Comparison of ENCODE assay signal across 8 cellular contexts in genomic region chr2:70089946-70090523, GRCh38. TPM values are rescaled to one million over a fixed set of nuclear protein-coding genes. Genes with fewer than 3 reads are reported as not detected.
A peak's percentile ranks its signal among the peaks of the same experiment; 100 is the strongest.
DNase-seq lines count a peak whose midpoint lies in the region; ATAC-seq and TF ChIP-seq lines count a peak whose summit lies in the region.

No MANE protein-coding gene starts in this region.

- no TSS peak for BruUV-seq in Caco-2 (replicated peaks; lab: Mats Ljungman, UMichigan)

- intact Hi-C loops in Caco-2 (cut with micrococcal nuclease; ENCODE audit: unreplicated experiment) = loop anchor here (5.0 kb wide), 2 partner anchors 157 to 202 kb away; partner anchors contain the start of genes SNRPG and TIA1
- intact Hi-C loops in dorsolateral prefrontal cortex (cut with DNase I) = loop anchor here (2.0 to 5.0 kb wide), 3 partner anchors 32 to 212 kb away; partner anchors contain the start of gene FAM136A (in 1 of the 2)

- no peaks in the 10 kb centered on the region for H3K9me3 Mint-ChIP-seq in Caco-2 (ENCODE audit: unreplicated experiment)

- TF ChIP-seq CTCF in Caco-2 (IDR thresholded peaks at IDR 0.05; ENCODE audit: insufficient read depth in 1 of 2, low read depth in 1 of 2, low read length in 1 of 2, severe bottlenecking in 1 of 2, unreplicated experiment in 1 of 2) = no peak
- no peak for TF ChIP-seq CTCF in dorsolateral prefrontal cortex (IDR thresholded peaks at IDR 0.05 in 54 of 56, conservative IDR thresholded peaks at IDR 0.05 in 2 of 56; ENCODE audit: low read depth in 1 of 56, partially characterized antibody in 56 of 56)
- TF ChIP-seq CTCF in neutrophil (IDR thresholded peaks at IDR 0.05) = no peak

- peaks cover 52% of the 10 kb centered on the region for H3K36me3 Mint-ChIP-seq in Caco-2 (ENCODE audit: insufficient read depth, unreplicated experiment)

- no peaks in the 10 kb centered on the region for H3K4me1 ChIP-seq in Caco-2
- peaks cover 64 to 66% of the 10 kb centered on the region in 2 experiments for H3K4me1 ChIP-seq in neutrophil (ENCODE audit: control insufficient read depth in 1 of 2, insufficient read depth in 1 of 2, low read depth in 1 of 2, low read length in 1 of 2)

- H3K27ac Mint-ChIP-seq in Caco-2 (ENCODE audit: unreplicated experiment) = no peak overlapping the region

- CTCF ChIA-PET in Caco-2 (lab: Charles Lee) = no interaction called here

- POLR2A ChIA-PET in Caco-2 (lab: Charles Lee) = interaction anchor here (0.5 to 2.5 kb wide), 4 partner anchors 19 to 100 kb away, joined by 3 to 14 read pairs (median 7); no protein-coding TSS in a partner anchor

- H3K27ac ChIP-seq in dorsolateral prefrontal cortex (peak overlapping the region in 58 of 59 donors; percentile 49 to 100 (median 100)), neutrophil (peak overlapping the region; percentile 99)

- H3K27me3 Mint-ChIP-seq in Caco-2 (ENCODE audit: insufficient read depth, unreplicated experiment) = no peaks in the 10 kb centered on the region

- H3K9me3 ChIP-seq in Caco-2 (no peaks in the 10 kb centered on the region; the same call in 1 of the 2 replicates), neutrophil (no peaks in the 10 kb centered on the region)

- no peaks in the 10 kb centered on the region for H3K27me3 ChIP-seq in Caco-2 (replicated peaks; ENCODE audit: control insufficient read depth, insufficient read depth, low read length)
- H3K27me3 ChIP-seq in dorsolateral prefrontal cortex = no peaks in the 10 kb centered on the region
- H3K27me3 ChIP-seq in neutrophil = no peaks in the 10 kb centered on the region

- H3K4me3 ChIP-seq in Caco-2 (ENCODE audit: low read depth, low read length) (no peak overlapping the region), dorsolateral prefrontal cortex (peak overlapping the region; percentile 22 to 99 (median 92)), neutrophil (ENCODE audit: low read depth in 1 of 2, low read length in 1 of 2) (peak overlapping the region; percentile 78 to 97)

- H3K36me3 ChIP-seq in Caco-2 (ENCODE audit: control insufficient read depth, insufficient read depth, low read length) (peaks cover 6% of the 10 kb centered on the region), neutrophil (no peaks in the 10 kb centered on the region)

- H3K4me1 Mint-ChIP-seq in Caco-2 (ENCODE audit: low read depth, unreplicated experiment) = peaks cover 20% of the 10 kb centered on the region

- no peak for ATAC-seq in HG02884 (IDR thresholded peaks at IDR 0.05; ENCODE audit: unreplicated experiment)
- ATAC-seq in HG03280 (IDR thresholded peaks at IDR 0.05; ENCODE audit: unreplicated experiment) = no peak

- DNase-seq in Caco-2 = no peak
- peak; percentile 27 for DNase-seq in NCI-H69 (lab: John Stamatoyannopoulos, UW)
- DNase-seq in dorsolateral prefrontal cortex = no peak
- no peak for DNase-seq in COLO829 (ENCODE audit: low spot score)
- no peak for DNase-seq in stimulated activated naive CD4-positive, alpha-beta T cell treated with Interleukin-2 at 50 U/mL for 16 hours (lab: John Stamatoyannopoulos, UW)

- peak overlapping the region; percentile 92 for H3K4me3 Mint-ChIP-seq in Caco-2 (ENCODE audit: unreplicated experiment)

RNA-seq across cellular contexts. Expression of gene PCBP1, which starts 2.8 kb away (rescaled TPM):
- total RNA-seq in Caco-2 (2022) (308 and 319 TPM in 2 replicates), dorsolateral prefrontal cortex (100 to 1,000 TPM; 118 to 237 (median 174) TPM)
